33 cellular contexts compared by ENCODE assay signal in the genomic region with DNA sequence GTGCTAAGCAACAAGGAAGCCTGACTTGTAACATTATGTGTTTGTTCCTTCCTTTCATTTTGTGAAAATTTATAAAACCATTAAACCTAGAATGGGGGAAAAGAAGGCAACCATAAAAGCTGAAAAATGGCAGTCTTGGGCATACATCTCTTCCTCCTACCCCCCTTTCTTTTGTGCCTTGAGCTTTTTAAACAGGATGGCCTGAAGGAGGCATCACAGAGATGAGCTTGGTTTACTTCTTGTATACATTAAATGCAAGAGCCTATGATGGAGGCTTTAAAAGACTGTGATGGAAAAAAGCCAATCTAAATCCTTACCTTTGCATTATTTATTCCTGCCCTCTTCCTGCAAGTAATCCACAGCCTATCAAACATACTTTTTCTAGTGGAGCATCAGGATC. TPM values are rescaled to one million over a fixed set of nuclear protein-coding genes. Genes with fewer than 3 reads are reported as not detected.
"Had no signal": no experiment of that assay in that cellular context is flagged by ENCODE, and none has a peak within 500 bp of the region (broad histone marks: within the 10 kb centered on the region; RNA-seq: fewer than 3 reads in every experiment).

No MANE protein-coding gene starts in this region.

- ATAC-seq: activated CD4-positive, alpha-beta T cell treated with anti-CD3 and anti-CD28 coated beads for 36 hours; activated CD4-positive, CD25-positive, alpha-beta regulatory T cell treated with anti-CD3 and anti-CD28 coated beads, Interleukin-2, amount 50 U/mL, for 24 hours; activated CD8-positive, alpha-beta T cell treated with anti-CD3 and anti-CD28 coated beads, Interleukin-2, amount 10 ng/mL, durations not matched to agents 7 days and 5 days; activated naive CD4-positive, alpha-beta T cell treated with anti-CD3 and anti-CD28 coated beads, Interleukin-2, amount 50 U/mL, for 72 hours; body of pancreas had no signal

- H3K9ac ChIP-seq: SK-N-SH had no signal

- H3K4me2 ChIP-seq: SK-N-SH had no signal

- H3K27me3 Mint-ChIP-seq: activated CD4-positive, alpha-beta T cell treated with anti-CD3 and anti-CD28 coated beads for 36 hours; activated T-cell treated with anti-CD3 and anti-CD28 coated beads, Interleukin-2, amount 50 U/mL, for 24 hours had no signal

- H3K4me1 ChIP-seq: adrenal gland, body of pancreas, breast epithelium, SJCRH30 had no signal

- H3K36me3 ChIP-seq: adrenal gland, breast epithelium, SJCRH30 had no signal

- H3K4me1 Mint-ChIP-seq: activated CD4-positive, alpha-beta T cell treated with anti-CD3 and anti-CD28 coated beads for 36 hours; activated CD4-positive, alpha-beta T cell treated with anti-CD3 and anti-CD28 coated beads, Interleukin-2, amount 10 ng/mL, durations not matched to agents 7 days and 5 days had no signal

- H3K4me3 ChIP-seq: adrenal gland, body of pancreas, breast epithelium, SJCRH30 had no signal

- H3K4me3 Mint-ChIP-seq: activated CD4-positive, alpha-beta T cell treated with anti-CD3 and anti-CD28 coated beads for 36 hours; activated CD4-positive, alpha-beta T cell treated with anti-CD3 and anti-CD28 coated beads, Interleukin-2, amount 10 ng/mL, durations not matched to agents 7 days and 5 days; activated CD8-positive, alpha-beta T cell treated with anti-CD3 and anti-CD28 coated beads, Interleukin-2, amount 10 ng/mL, durations not matched to agents 7 days and 5 days; activated T-cell treated with anti-CD3 and anti-CD28 coated beads, Interleukin-2, amount 50 U/mL, for 24 hours; T-helper 1 cell treated with Interleukin-12 subunit alpha and Interleukin-12 subunit beta and Interleukin-4 antibody, amounts not matched to agents 30 μg/mL and 1 μg/mL, for 36 hours; T-helper 2 cell treated with Interferon-gamma antibody and Interleukin-4, amounts not matched to agents 5 μg/mL and 100 μg/mL, for 36 hours had no signal

- H3K27ac ChIP-seq: adrenal gland, body of pancreas, breast epithelium, SJCRH30 had no signal

- H3K36me3 Mint-ChIP-seq: activated naive CD4-positive, alpha-beta T cell treated with anti-CD3 and anti-CD28 coated beads, Interleukin-2, amount 50 U/mL, for 72 hours had no signal

- H3K9me3 Mint-ChIP-seq: activated CD4-positive, alpha-beta T cell treated with anti-CD3 and anti-CD28 coated beads, Interleukin-2, amount 10 ng/mL, durations not matched to agents 7 days and 5 days; activated naive CD4-positive, alpha-beta T cell treated with anti-CD3 and anti-CD28 coated beads, Interleukin-2, amount 50 U/mL, for 72 hours; activated T-cell treated with anti-CD3 and anti-CD28 coated beads, Interleukin-2, amount 50 U/mL, for 24 hours; activated T-helper 2 cell treated with anti-CD3 and anti-CD28 coated beads, Interferon-gamma antibody, Interleukin-2, Interleukin-4, amounts not matched to agents 10 μg/mL and 5 μg/mL and 100 μg/mL, durations not matched to agents 14 hours and 24 hours and 36 hours; T-helper 1 cell treated with Interleukin-12 subunit alpha and Interleukin-12 subunit beta and Interleukin-4 antibody, amounts not matched to agents 30 μg/mL and 1 μg/mL, for 36 hours; T-helper 2 cell treated with Interferon-gamma antibody and Interleukin-4, amounts not matched to agents 5 μg/mL and 100 μg/mL, for 36 hours had no signal

- H3K27ac Mint-ChIP-seq: activated CD4-positive, alpha-beta T cell treated with anti-CD3 and anti-CD28 coated beads for 36 hours; activated CD4-positive, alpha-beta T cell treated with anti-CD3 and anti-CD28 coated beads, Interleukin-2, amount 10 ng/mL, durations not matched to agents 7 days and 5 days; activated CD8-positive, alpha-beta T cell treated with anti-CD3 and anti-CD28 coated beads, Interleukin-2, amount 10 ng/mL, durations not matched to agents 7 days and 5 days; activated naive CD4-positive, alpha-beta T cell treated with anti-CD3 and anti-CD28 coated beads, Interleukin-2, amount 50 U/mL, for 72 hours; activated T-cell treated with anti-CD3 and anti-CD28 coated beads, Interleukin-2, amount 50 U/mL, for 24 hours; activated T-helper 2 cell treated with anti-CD3 and anti-CD28 coated beads, Interferon-gamma antibody, Interleukin-2, Interleukin-4, amounts not matched to agents 10 μg/mL and 5 μg/mL and 100 μg/mL, durations not matched to agents 14 hours and 24 hours and 36 hours; T-helper 1 cell treated with Interleukin-12 subunit alpha and Interleukin-12 subunit beta and Interleukin-4 antibody, amounts not matched to agents 30 μg/mL and 1 μg/mL, for 36 hours; T-helper 2 cell treated with Interferon-gamma antibody and Interleukin-4, amounts not matched to agents 5 μg/mL and 100 μg/mL, for 36 hours had no signal

- DNase-seq: activated CD4-positive, alpha-beta T cell treated with anti-CD3 and anti-CD28 coated beads for 36 hours; activated CD4-positive, alpha-beta T cell treated with anti-CD3 and anti-CD28 coated beads, Interleukin-2, amount 10 ng/mL, durations not matched to agents 7 days and 5 days; activated CD4-positive, alpha-beta T cell treated with anti-CD3 and anti-CD28 coated beads, Interleukin-2, amount 50 U/mL, for 48 hours; activated CD8-positive, alpha-beta T cell treated with anti-CD3 and anti-CD28 coated beads, Interleukin-2, amount 10 ng/mL, durations not matched to agents 7 days and 5 days; activated gamma-delta T cell; activated naive CD4-positive, alpha-beta T cell treated with Interleukin-2 at 50 U/mL for 16 hours; activated T-cell treated with anti-CD3 and anti-CD28 coated beads, Interleukin-2, amount 50 U/mL, for 24 hours; adrenal gland; body of pancreas; Kasumi-1; MM.1S; MV-4-11; NCI-H1092; NCI-H1436 treated with DMSO at 0.1 percent for 48 hours; NCI-H1694 treated with DMSO at 0.1 percent for 48 hours; NCI-H2029; NCI-H345; NCI-H510A; NCI-H526; NCI-H748 treated with DMSO at 0.1 percent for 48 hours; NK-92 treated with Interleukin-12 subunit alpha and Interleukin-12 subunit beta, amount 100 ng/mL, for 24 hours; OCI-M1; SHP77; SJCRH30; SK-N-SH had no signal

- H3K9me3 ChIP-seq: adrenal gland, body of pancreas, breast epithelium, SJCRH30, SK-N-SH had no signal

- H3K27me3 ChIP-seq: adrenal gland, body of pancreas, breast epithelium, SJCRH30 had no signal

RNA-seq across cellular contexts. Expression of a gene that starts 36.2 kb away (rescaled TPM):
- total RNA-seq: activated CD4-positive, alpha-beta T cell treated with anti-CD3 and anti-CD28 coated beads for 36 hours; activated CD4-positive, alpha-beta T cell treated with anti-CD3 and anti-CD28 coated beads, Interleukin-2, amount 10 ng/mL, durations not matched to agents 7 days and 5 days; activated CD8-positive, alpha-beta T cell treated with anti-CD3 and anti-CD28 coated beads, Interleukin-2, amount 10 ng/mL, durations not matched to agents 7 days and 5 days; activated naive CD4-positive, alpha-beta T cell treated with anti-CD3 and anti-CD28 coated beads, Interleukin-2, amount 50 U/mL, for 72 hours; activated T-helper 2 cell treated with anti-CD3 and anti-CD28 coated beads, Interferon-gamma antibody, Interleukin-2, Interleukin-4, amounts not matched to agents 10 μg/mL and 5 μg/mL and 100 μg/mL, durations not matched to agents 14 hours and 24 hours and 36 hours; adrenal gland; astrocyte; body of pancreas; breast epithelium; cardiac septum; SJCRH30 had no signal
- polyA plus RNA-seq: SK-N-SH had no signal

RNA-seq across cellular contexts. Expression of a gene that starts 39.5 kb away (rescaled TPM):
- total RNA-seq: activated CD4-positive, alpha-beta T cell treated with anti-CD3 and anti-CD28 coated beads for 36 hours; activated CD4-positive, alpha-beta T cell treated with anti-CD3 and anti-CD28 coated beads, Interleukin-2, amount 10 ng/mL, durations not matched to agents 7 days and 5 days; activated CD8-positive, alpha-beta T cell treated with anti-CD3 and anti-CD28 coated beads, Interleukin-2, amount 10 ng/mL, durations not matched to agents 7 days and 5 days; activated naive CD4-positive, alpha-beta T cell treated with anti-CD3 and anti-CD28 coated beads, Interleukin-2, amount 50 U/mL, for 72 hours; activated T-helper 2 cell treated with anti-CD3 and anti-CD28 coated beads, Interferon-gamma antibody, Interleukin-2, Interleukin-4, amounts not matched to agents 10 μg/mL and 5 μg/mL and 100 μg/mL, durations not matched to agents 14 hours and 24 hours and 36 hours; adrenal gland; astrocyte; body of pancreas; breast epithelium; cardiac septum; SJCRH30 had no signal
- polyA plus RNA-seq: adrenal gland, SK-N-SH had no signal
